29 cellular contexts compared by ENCODE assay signal in the genomic region with DNA sequence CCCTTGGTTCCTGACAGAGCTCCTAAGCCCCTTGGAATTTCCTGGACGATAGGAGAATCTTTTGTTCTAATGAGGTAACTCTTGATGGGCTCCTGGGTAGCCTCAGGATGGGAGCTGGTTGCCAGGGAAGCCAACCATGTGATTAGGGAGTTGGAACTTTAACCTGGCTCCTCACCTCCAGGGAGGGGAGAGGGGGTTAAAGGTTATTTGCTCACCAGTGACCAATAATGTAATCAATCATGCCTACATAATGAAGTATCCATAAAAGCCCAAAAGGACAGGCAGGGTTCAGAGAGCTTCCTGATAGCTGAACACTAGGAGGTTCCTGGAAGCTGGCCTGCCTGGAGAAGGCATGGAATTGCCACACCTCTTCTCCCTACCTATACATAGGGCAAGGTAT.
"Had no signal": no experiment of that assay in that cellular context is flagged by ENCODE, and none has a peak within 500 bp of the region (broad histone marks: within the 10 kb centered on the region; RNA-seq: fewer than 3 reads in every experiment).

No MANE protein-coding gene starts in this region.

- H3K4me3 ChIP-seq: esophagus squamous epithelium, heart right ventricle, prostate gland, sigmoid colon, smooth muscle cell, upper lobe of left lung, vagina had no signal

- H3K27ac Mint-ChIP-seq: activated naive CD4-positive, alpha-beta T cell treated with anti-CD3 and anti-CD28 coated beads, Interleukin-2, amount 50 U/mL, for 72 hours; activated T-cell treated with anti-CD3 and anti-CD28 coated beads, Interleukin-2, amount 50 U/mL, for 72 hours; dendritic cell treated with granulocyte-macrophage colony-stimulating factor and Interleukin-4, amounts not matched to agents 40 ng/mL and 50 ng/mL, for 4 days; naive thymus-derived CD8-positive, alpha-beta T cell; stimulated activated memory B cell treated with anti-CD40 and anti-IgM and Interleukin-4, amounts not matched to agents 10 μg/mL and 1 μg/mL and 100 μg/mL, for 72 hours; stimulated activated naive CD8-positive, alpha-beta T cell treated with anti-CD3 and anti-CD28 coated beads, Interleukin-15, amount 100 ng/mL, for 72 hours; T-cell had no signal

- ATAC-seq: activated naive CD4-positive, alpha-beta T cell treated with anti-CD3 and anti-CD28 coated beads, Interleukin-2, amount 50 U/mL, for 72 hours; activated T-cell treated with anti-CD3 and anti-CD28 coated beads, Interleukin-2, amount 50 U/mL, for 72 hours; heart right ventricle; naive thymus-derived CD8-positive, alpha-beta T cell; stimulated activated memory B cell treated with anti-CD40 and anti-IgM and Interleukin-4, amounts not matched to agents 10 μg/mL and 1 μg/mL and 100 μg/mL, for 72 hours; stimulated activated naive CD8-positive, alpha-beta T cell treated with anti-CD3 and anti-CD28 coated beads, Interleukin-15, amount 100 ng/mL, for 72 hours; T-cell had no signal

- H3K9me3 ChIP-seq: esophagus squamous epithelium, neutrophil, prostate gland, sigmoid colon, upper lobe of left lung, vagina had no signal

- H3K4me3 Mint-ChIP-seq: activated T-cell treated with anti-CD3 and anti-CD28 coated beads, Interleukin-2, amount 50 U/mL, for 72 hours; central memory CD8-positive, alpha-beta T cell; dendritic cell treated with granulocyte-macrophage colony-stimulating factor and Interleukin-4, amounts not matched to agents 40 ng/mL and 50 ng/mL, for 4 days; naive thymus-derived CD8-positive, alpha-beta T cell; stimulated activated memory B cell treated with anti-CD40 and anti-IgM and Interleukin-4, amounts not matched to agents 10 μg/mL and 1 μg/mL and 100 μg/mL, for 72 hours; stimulated activated naive CD8-positive, alpha-beta T cell treated with anti-CD3 and anti-CD28 coated beads, Interleukin-15, amount 100 ng/mL, for 72 hours; T-cell had no signal

- H3K4me1 ChIP-seq: prostate gland had no signal

- H3K27me3 Mint-ChIP-seq: central memory CD8-positive, alpha-beta T cell; dendritic cell treated with granulocyte-macrophage colony-stimulating factor and Interleukin-4, amounts not matched to agents 40 ng/mL and 50 ng/mL, for 4 days; naive thymus-derived CD8-positive, alpha-beta T cell; stimulated activated memory B cell treated with anti-CD40 and anti-IgM and Interleukin-4, amounts not matched to agents 10 μg/mL and 1 μg/mL and 100 μg/mL, for 72 hours; stimulated activated naive CD8-positive, alpha-beta T cell treated with anti-CD3 and anti-CD28 coated beads, Interleukin-15, amount 100 ng/mL, for 72 hours; T-cell had no signal

- H3K27ac ChIP-seq: epithelial cell of prostate, esophagus squamous epithelium, heart right ventricle, neutrophil, prostate gland, sigmoid colon, upper lobe of left lung, vagina had no signal

- H3K9me3 Mint-ChIP-seq: activated naive CD4-positive, alpha-beta T cell treated with anti-CD3 and anti-CD28 coated beads, Interleukin-2, amount 50 U/mL, for 72 hours; activated T-cell treated with anti-CD3 and anti-CD28 coated beads, Interleukin-2, amount 50 U/mL, for 72 hours; central memory CD8-positive, alpha-beta T cell; stimulated activated memory B cell treated with anti-CD40 and anti-IgM and Interleukin-4, amounts not matched to agents 10 μg/mL and 1 μg/mL and 100 μg/mL, for 72 hours had no signal

- H3K4me2 ChIP-seq: smooth muscle cell had no signal

- H3K27me3 ChIP-seq: esophagus squamous epithelium, heart right ventricle, neutrophil, sigmoid colon, upper lobe of left lung, vagina had no signal

- DNase-seq: activated CD4-positive, alpha-beta T cell treated with anti-CD3 and anti-CD28 coated beads for 4 hours; activated CD4-positive, alpha-beta T cell treated with anti-CD3 and anti-CD28 coated beads, Interleukin-2, amount 50 U/mL, for 4 hours; activated naive CD4-positive, alpha-beta T cell; activated T-cell treated with anti-CD3 and anti-CD28 coated beads for 4 hours; activated T-cell treated with anti-CD3 and anti-CD28 coated beads, Interleukin-2, amount 50 U/mL, for 72 hours; effector CD4-positive, alpha-beta T cell; esophagus squamous epithelium; foreskin melanocyte; heart right ventricle; midbrain; naive thymus-derived CD8-positive, alpha-beta T cell; retina; sigmoid colon; stimulated activated CD4-positive, alpha-beta T cell treated with anti-CD3 and anti-CD28 coated beads, Interleukin-1b, Interleukin-23, amount 100 ng/mL, for 48 hours; stimulated activated CD4-positive, alpha-beta T cell treated with anti-CD3 and anti-CD28 coated beads, Interleukin-4, amount 100 ng/mL, for 4 hours; stimulated activated CD8-positive, alpha-beta memory T cell treated with anti-CD3 and anti-CD28 coated beads, Interleukin-4, amount 100 ng/mL, for 48 hours; stimulated activated naive CD8-positive, alpha-beta T cell treated with anti-CD3 and anti-CD28 coated beads, Interleukin-15, amount 100 ng/mL, for 72 hours; substantia nigra; T-cell; upper lobe of left lung had no signal
